ENCODE assay signal across 1 cellular context in the genomic region with DNA sequence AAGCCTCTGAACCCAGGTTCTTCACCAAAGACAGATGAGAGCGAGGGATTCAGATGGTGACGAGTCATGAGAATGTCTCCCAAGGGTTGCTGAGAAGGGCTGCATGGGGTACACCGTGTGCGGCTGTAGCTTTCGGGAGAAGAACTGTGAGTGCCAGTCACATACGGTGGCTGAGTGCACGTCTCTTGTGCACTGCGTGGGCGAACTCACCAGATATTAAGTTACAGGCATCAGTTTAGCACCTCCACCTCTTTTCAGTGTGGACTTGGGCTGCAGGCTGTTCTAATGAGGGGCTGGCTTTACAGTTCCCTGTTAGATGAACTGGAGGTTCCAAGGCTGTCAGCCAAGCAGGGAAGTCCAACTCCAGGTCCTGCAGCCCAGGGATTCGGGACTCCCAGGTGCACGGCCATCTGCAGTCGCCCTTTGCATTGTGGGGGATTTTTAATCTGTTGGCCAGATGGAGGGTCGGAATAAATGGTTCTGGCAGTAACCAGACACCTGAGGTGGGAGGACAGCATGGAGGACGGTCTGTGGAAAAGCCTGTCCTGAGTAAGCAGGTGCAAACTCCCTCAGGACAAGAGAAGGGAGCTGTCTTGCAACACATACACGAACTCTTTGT.
TF ChIP-seq lines count a peak whose summit lies in the region.

No MANE protein-coding gene starts in this region.

TF ChIP-seq in GM23338, 12 proteins besides CTCF, POLR2A, EP300 and RAD21 (continued from another document):
- TF ChIP-seq, protein P1, sequence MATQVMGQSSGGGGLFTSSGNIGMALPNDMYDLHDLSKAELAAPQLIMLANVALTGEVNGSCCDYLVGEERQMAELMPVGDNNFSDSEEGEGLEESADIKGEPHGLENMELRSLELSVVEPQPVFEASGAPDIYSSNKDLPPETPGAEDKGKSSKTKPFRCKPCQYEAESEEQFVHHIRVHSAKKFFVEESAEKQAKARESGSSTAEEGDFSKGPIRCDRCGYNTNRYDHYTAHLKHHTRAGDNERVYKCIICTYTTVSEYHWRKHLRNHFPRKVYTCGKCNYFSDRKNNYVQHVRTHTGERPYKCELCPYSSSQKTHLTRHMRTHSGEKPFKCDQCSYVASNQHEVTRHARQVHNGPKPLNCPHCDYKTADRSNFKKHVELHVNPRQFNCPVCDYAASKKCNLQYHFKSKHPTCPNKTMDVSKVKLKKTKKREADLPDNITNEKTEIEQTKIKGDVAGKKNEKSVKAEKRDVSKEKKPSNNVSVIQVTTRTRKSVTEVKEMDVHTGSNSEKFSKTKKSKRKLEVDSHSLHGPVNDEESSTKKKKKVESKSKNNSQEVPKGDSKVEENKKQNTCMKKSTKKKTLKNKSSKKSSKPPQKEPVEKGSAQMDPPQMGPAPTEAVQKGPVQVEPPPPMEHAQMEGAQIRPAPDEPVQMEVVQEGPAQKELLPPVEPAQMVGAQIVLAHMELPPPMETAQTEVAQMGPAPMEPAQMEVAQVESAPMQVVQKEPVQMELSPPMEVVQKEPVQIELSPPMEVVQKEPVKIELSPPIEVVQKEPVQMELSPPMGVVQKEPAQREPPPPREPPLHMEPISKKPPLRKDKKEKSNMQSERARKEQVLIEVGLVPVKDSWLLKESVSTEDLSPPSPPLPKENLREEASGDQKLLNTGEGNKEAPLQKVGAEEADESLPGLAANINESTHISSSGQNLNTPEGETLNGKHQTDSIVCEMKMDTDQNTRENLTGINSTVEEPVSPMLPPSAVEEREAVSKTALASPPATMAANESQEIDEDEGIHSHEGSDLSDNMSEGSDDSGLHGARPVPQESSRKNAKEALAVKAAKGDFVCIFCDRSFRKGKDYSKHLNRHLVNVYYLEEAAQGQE (IDR thresholded peaks at IDR 0.05; ENCODE audit: unreplicated experiment) = no peak
- TF ChIP-seq NANOG (IDR thresholded peaks at IDR 0.05; ENCODE audit: borderline replicate concordance) = no peak
- no peak for TF ChIP-seq POLR2AphosphoS5 (IDR thresholded peaks at IDR 0.05; ENCODE audit: low read depth)
- TF ChIP-seq, protein P2, sequence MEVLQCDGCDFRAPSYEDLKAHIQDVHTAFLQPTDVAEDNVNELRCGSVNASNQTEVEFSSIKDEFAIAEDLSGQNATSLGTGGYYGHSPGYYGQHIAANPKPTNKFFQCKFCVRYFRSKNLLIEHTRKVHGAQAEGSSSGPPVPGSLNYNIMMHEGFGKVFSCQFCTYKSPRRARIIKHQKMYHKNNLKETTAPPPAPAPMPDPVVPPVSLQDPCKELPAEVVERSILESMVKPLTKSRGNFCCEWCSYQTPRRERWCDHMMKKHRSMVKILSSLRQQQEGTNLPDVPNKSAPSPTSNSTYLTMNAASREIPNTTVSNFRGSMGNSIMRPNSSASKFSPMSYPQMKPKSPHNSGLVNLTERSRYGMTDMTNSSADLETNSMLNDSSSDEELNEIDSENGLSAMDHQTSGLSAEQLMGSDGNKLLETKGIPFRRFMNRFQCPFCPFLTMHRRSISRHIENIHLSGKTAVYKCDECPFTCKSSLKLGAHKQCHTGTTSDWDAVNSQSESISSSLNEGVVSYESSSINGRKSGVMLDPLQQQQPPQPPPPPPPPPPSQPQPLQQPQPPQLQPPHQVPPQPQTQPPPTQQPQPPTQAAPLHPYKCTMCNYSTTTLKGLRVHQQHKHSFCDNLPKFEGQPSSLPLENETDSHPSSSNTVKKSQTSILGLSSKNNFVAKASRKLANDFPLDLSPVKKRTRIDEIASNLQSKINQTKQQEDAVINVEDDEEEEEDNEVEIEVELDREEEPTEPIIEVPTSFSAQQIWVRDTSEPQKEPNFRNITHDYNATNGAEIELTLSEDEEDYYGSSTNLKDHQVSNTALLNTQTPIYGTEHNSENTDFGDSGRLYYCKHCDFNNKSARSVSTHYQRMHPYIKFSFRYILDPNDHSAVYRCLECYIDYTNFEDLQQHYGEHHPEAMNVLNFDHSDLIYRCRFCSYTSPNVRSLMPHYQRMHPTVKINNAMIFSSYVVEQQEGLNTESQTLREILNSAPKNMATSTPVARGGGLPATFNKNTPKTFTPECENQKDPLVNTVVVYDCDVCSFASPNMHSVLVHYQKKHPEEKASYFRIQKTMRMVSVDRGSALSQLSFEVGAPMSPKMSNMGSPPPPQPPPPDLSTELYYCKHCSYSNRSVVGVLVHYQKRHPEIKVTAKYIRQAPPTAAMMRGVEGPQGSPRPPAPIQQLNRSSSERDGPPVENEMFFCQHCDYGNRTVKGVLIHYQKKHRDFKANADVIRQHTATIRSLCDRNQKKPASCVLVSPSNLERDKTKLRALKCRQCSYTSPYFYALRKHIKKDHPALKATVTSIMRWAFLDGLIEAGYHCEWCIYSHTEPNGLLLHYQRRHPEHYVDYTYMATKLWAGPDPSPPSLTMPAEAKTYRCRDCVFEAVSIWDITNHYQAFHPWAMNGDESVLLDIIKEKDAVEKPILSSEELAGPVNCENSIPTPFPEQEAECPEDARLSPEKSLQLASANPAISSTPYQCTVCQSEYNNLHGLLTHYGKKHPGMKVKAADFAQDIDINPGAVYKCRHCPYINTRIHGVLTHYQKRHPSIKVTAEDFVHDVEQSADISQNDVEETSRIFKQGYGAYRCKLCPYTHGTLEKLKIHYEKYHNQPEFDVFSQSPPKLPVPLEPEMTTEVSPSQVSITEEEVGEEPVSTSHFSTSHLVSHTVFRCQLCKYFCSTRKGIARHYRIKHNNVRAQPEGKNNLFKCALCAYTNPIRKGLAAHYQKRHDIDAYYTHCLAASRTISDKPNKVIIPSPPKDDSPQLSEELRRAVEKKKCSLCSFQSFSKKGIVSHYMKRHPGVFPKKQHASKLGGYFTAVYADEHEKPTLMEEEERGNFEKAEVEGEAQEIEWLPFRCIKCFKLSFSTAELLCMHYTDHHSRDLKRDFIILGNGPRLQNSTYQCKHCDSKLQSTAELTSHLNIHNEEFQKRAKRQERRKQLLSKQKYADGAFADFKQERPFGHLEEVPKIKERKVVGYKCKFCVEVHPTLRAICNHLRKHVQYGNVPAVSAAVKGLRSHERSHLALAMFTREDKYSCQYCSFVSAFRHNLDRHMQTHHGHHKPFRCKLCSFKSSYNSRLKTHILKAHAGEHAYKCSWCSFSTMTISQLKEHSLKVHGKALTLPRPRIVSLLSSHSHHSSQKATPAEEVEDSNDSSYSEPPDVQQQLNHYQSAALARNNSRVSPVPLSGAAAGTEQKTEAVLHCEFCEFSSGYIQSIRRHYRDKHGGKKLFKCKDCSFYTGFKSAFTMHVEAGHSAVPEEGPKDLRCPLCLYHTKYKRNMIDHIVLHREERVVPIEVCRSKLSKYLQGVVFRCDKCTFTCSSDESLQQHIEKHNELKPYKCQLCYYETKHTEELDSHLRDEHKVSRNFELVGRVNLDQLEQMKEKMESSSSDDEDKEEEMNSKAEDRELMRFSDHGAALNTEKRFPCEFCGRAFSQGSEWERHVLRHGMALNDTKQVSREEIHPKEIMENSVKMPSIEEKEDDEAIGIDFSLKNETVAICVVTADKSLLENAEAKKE (CRISPR knock-in tag; IDR thresholded peaks at IDR 0.05) = no peak
TF ChIP-seq in GM23338: peak in this region for 0.
